Comparison of ENCODE assay signal across 23 cellular contexts in the genomic region with DNA sequence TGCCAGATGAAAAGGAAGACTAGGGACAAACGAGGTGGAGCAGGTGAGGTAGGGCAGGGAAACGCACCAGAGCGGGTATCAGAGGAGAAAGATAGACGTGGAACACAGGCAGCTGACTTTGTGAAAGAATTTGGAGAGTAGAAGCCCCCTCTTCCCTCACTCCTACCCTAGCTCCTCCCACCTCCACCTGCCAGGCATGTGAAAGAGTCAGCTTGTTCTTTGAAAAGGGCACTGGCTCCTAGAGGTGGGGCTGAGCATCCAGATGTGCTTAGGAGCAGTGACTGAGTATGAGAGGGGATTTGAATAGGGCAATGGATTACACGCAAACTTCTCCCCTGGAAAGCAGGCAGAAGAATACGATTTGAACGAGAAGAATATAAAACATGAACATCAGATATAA.
"Had no signal": no experiment of that assay in that cellular context is flagged by ENCODE, and none has a peak within 500 bp of the region (broad histone marks: within the 10 kb centered on the region; RNA-seq: fewer than 3 reads in every experiment).

No MANE protein-coding gene starts in this region.

- H3K4me1 ChIP-seq: body of pancreas, right lobe of liver had no signal

- H3K9ac ChIP-seq: SK-N-SH had no signal

- H3K36me3 Mint-ChIP-seq: stimulated activated memory B cell treated with anti-CD40 and anti-IgM and Interleukin-4, amounts not matched to agents 10 μg/mL and 1 μg/mL and 100 μg/mL, for 72 hours had no signal

- H3K27ac Mint-ChIP-seq: activated naive CD4-positive, alpha-beta T cell treated with anti-CD3 and anti-CD28 coated beads, Interleukin-2, amount 10 ng/mL, durations not matched to agents 7 days and 5 days; activated T-cell treated with anti-CD3 and anti-CD28 coated beads, Interleukin-2, amount 50 U/mL, for 72 hours; nephron progenitor cell; stimulated activated memory B cell treated with anti-CD40 and anti-IgM and Interleukin-4, amounts not matched to agents 10 μg/mL and 1 μg/mL and 100 μg/mL, for 72 hours had no signal

- H3K4me3 Mint-ChIP-seq: activated naive CD4-positive, alpha-beta T cell treated with anti-CD3 and anti-CD28 coated beads, Interleukin-2, amount 10 ng/mL, durations not matched to agents 7 days and 5 days; activated T-cell treated with anti-CD3 and anti-CD28 coated beads, Interleukin-2, amount 50 U/mL, for 72 hours; nephron progenitor cell; stimulated activated memory B cell treated with anti-CD40 and anti-IgM and Interleukin-4, amounts not matched to agents 10 μg/mL and 1 μg/mL and 100 μg/mL, for 72 hours had no signal

- H3K4me3 ChIP-seq: body of pancreas, cardiac muscle cell, heart right ventricle, lower lobe of right lung, right lobe of liver, skin epidermis, thoracic aorta, upper lobe of left lung had no signal

- H3K4me2 ChIP-seq: SK-N-SH had no signal

- DNase-seq: activated CD4-positive, alpha-beta T cell treated with anti-CD3 and anti-CD28 coated beads for 1 hour; activated CD4-positive, alpha-beta T cell treated with anti-CD3 and anti-CD28 coated beads, Interleukin-2, amount 50 U/mL, for 4 hours; activated CD8-positive, alpha-beta memory T cell treated with anti-CD3 and anti-CD28 coated beads for 24 hours; activated effector memory CD4-positive, alpha-beta T cell treated with anti-CD3 and anti-CD28 coated beads, Interleukin-2, amount 50 U/mL, for 16 hours; activated naive CD4-positive, alpha-beta T cell treated with anti-CD3 and anti-CD28 coated beads, Interleukin-2, amount 10 ng/mL, durations not matched to agents 7 days and 5 days; activated T-cell treated with anti-CD3 and anti-CD28 coated beads, Interleukin-2, amount 50 U/mL, for 72 hours; anterior cingulate cortex; body of pancreas; cortex of kidney; heart right ventricle; lower lobe of right lung; nephron progenitor cell; occipital lobe; right lobe of liver; SK-N-SH; stimulated activated CD4-positive, alpha-beta T cell treated with anti-CD3 and anti-CD28 coated beads, Interleukin-1b, Interleukin-23, amount 100 ng/mL, for 48 hours; upper lobe of left lung; WERI-Rb-1 had no signal

- H3K27ac ChIP-seq: body of pancreas, cardiac muscle cell, heart right ventricle, lower lobe of right lung, right lobe of liver, skin epidermis, thoracic aorta, upper lobe of left lung, WERI-Rb-1 had no signal

- H3K36me3 ChIP-seq: cardiac muscle cell, heart right ventricle, lower lobe of right lung, right lobe of liver, thoracic aorta, upper lobe of left lung, WERI-Rb-1 had no signal

- ATAC-seq: activated T-cell treated with anti-CD3 and anti-CD28 coated beads, Interleukin-2, amount 50 U/mL, for 72 hours; body of pancreas; heart right ventricle; left lobe of liver; lower lobe of right lung; right lobe of liver; stimulated activated memory B cell treated with anti-CD40 and anti-IgM and Interleukin-4, amounts not matched to agents 10 μg/mL and 1 μg/mL and 100 μg/mL, for 72 hours had no signal

- H3K27me3 ChIP-seq: body of pancreas, cardiac muscle cell, heart right ventricle, right lobe of liver, upper lobe of left lung had no signal

- H3K9me3 ChIP-seq: body of pancreas, heart right ventricle, lower lobe of right lung, right lobe of liver, SK-N-SH, thoracic aorta, upper lobe of left lung had no signal

- H3K27me3 Mint-ChIP-seq: stimulated activated memory B cell treated with anti-CD40 and anti-IgM and Interleukin-4, amounts not matched to agents 10 μg/mL and 1 μg/mL and 100 μg/mL, for 72 hours had no signal
